Comparison of ENCODE assay signal across 8 cellular contexts in genomic region chr1:64469977-64470669, GRCh38.
DNase-seq lines count a peak whose midpoint lies in the region; ATAC-seq lines count a peak whose summit lies in the region.

TSS of gene CACHD1 (plus strand) at chr1:64470129. CDS start at chr1:64470745, 616 bp downstream.

- peak; percentile 70 for ATAC-seq in GM18909 (IDR thresholded peaks at IDR 0.05; ENCODE audit: poor library complexity, unreplicated experiment)
- ATAC-seq in HG03342 (IDR thresholded peaks at IDR 0.05; ENCODE audit: unreplicated experiment) = peak; percentile 76

- in situ Hi-C loops in ACHN (cut with HindIII; ENCODE audit: low pct_ligation_motif_present, low pct_unique_long_range_greater_than_20kb, low sequenced_read_pairs) = no loop called here

- DNase-seq in ACHN = peak; percentile 82
- DNase-seq in NCI-H526 treated with DMSO at 0.1 percent for 48 hours (lab: John Stamatoyannopoulos, UW) = peak; percentile 75
- peak; percentile 22 to 56 (median 38) for DNase-seq in activated CD8-positive, alpha-beta memory T cell treated with anti-CD3 and anti-CD28 coated beads for 48 hours (ENCODE audit: low read depth in 2 of 3, low spot score in 2 of 3)
- DNase-seq in epidermal melanocyte (ENCODE audit: insufficient read length, low spot score) = peak; percentile 81
- DNase-seq in midbrain (lab: John Stamatoyannopoulos, UW) = peak; percentile 82
- DNase-seq in stimulated activated CD8-positive, alpha-beta memory T cell treated with anti-CD3 and anti-CD28 coated beads, Interleukin-15, amount 100 ng/mL, for 1 hour (ENCODE audit: low read depth) = peak; percentile 12

Comparison
In these comparisons a context has a peak if more than half of its experiments do, and no peak if none do; other contexts are left out.
1. Peak in every context shown above with its lines: DNase-seq and ATAC-seq.
2. DNase-seq: peak in every context shown above with its lines; median percentile 82 in ACHN; 82 in midbrain; 81 in epidermal melanocyte; 75 in NCI-H526 treated with DMSO at 0.1 percent for 48 hours; 38 in activated CD8-positive, alpha-beta memory T cell treated with anti-CD3 and anti-CD28 coated beads for 48 hours; 12 in stimulated activated CD8-positive, alpha-beta memory T cell treated with anti-CD3 and anti-CD28 coated beads, Interleukin-15, amount 100 ng/mL, for 1 hour.